In genomic region chr16:30113031-30113710, GRCh38 we compare ENCODE assay signal across 8 cellular contexts. TPM values are rescaled to one million over a fixed set of nuclear protein-coding genes. Genes with fewer than 3 reads are reported as not detected.
A peak's percentile ranks its signal among the peaks of the same experiment; 100 is the strongest.
DNase-seq lines count a peak whose midpoint lies in the region; ATAC-seq and TF ChIP-seq lines count a peak whose summit lies in the region.

GDPD3 (minus strand) TSS chr16:30113537; CDS start chr16:30113478, 59 bp downstream.

- H3K4me1 ChIP-seq in GM23248 (ENCODE audit: insufficient read depth) (peaks cover 9% of the 10 kb centered on the region), gastroesophageal sphincter (peaks cover 0 to 14% (median 0%) of the 10 kb centered on the region in 3 donors), smooth muscle cell (ENCODE audit: low read depth) (no peaks in the 10 kb centered on the region)

- TF ChIP-seq CTCF in gastroesophageal sphincter (IDR thresholded peaks at IDR 0.05) (no peak), smooth muscle cell (IDR thresholded peaks at IDR 0.05; ENCODE audit: borderline replicate concordance, insufficient read depth, poor library complexity, severe bottlenecking) (no peak)

- no peak for TF ChIP-seq POLR2A in gastroesophageal sphincter (IDR thresholded peaks at IDR 0.05)

- H3K27ac ChIP-seq in GM23248 (no peak within 1 kb of the TSS), gastroesophageal sphincter (peak within 1 kb of the TSS in 1 of 4 donors; percentile 12), smooth muscle cell (ENCODE audit: low read depth) (peak within 1 kb of the TSS; percentile 6)

- no peak within 1 kb of the TSS for H3K4me3 ChIP-seq in GM23248
- no peak within 1 kb of the TSS for H3K4me3 ChIP-seq in gastroesophageal sphincter
- no peak within 1 kb of the TSS for H3K4me3 ChIP-seq in smooth muscle cell

- 68 to 72% methylated on average over 20 of the region's 20 CpGs for WGBS in GM23248 (ENCODE audit: low coverage in 1 of 2, low lambda C conversion rate in 2 of 2, missing lambda C conversion rate in 2 of 2), 2 experiments
- WGBS in gastroesophageal sphincter (ENCODE audit: low coverage in 1 of 2), 2 donors = 77% methylated on average over 4 of the region's 20 CpGs; no CpG with 5 or more reads in 1 of the 2 donors
- WGBS in smooth muscle cell (ENCODE audit: low lambda C conversion rate) = 73% methylated on average over 20 of the region's 20 CpGs

- H3K9ac ChIP-seq in GM23248 (no peak within 1 kb of the TSS), smooth muscle cell (ENCODE audit: low read depth) (no peak within 1 kb of the TSS)

- H2AFZ ChIP-seq in GM23248 = no peak within 1 kb of the TSS
- no peak within 1 kb of the TSS for H2AFZ ChIP-seq in smooth muscle cell (ENCODE audit: low read depth)

- no peaks in the 10 kb centered on the region; the same call in 1 of the 2 replicates for H3K36me3 ChIP-seq in GM23248 (ENCODE audit: low read depth)
- peaks cover 0 to 97% of the 10 kb centered on the region in 2 donors for H3K36me3 ChIP-seq in gastroesophageal sphincter
- no peaks in the 10 kb centered on the region for H3K36me3 ChIP-seq in smooth muscle cell (ENCODE audit: low read depth)

- in situ Hi-C loops in GM23248 (cut with MboI) = loop anchor here (25.0 kb wide), 1 partner anchor 299 kb away; the partner anchor contains the start of gene ZNF771

- H3K27me3 ChIP-seq in GM23248 (replicated peaks; ENCODE audit: insufficient read depth) (no peaks in the 10 kb centered on the region), gastroesophageal sphincter (no peaks in the 10 kb centered on the region), smooth muscle cell (ENCODE audit: low read depth) (no peaks in the 10 kb centered on the region)

- H4K20me1 ChIP-seq in GM23248 (ENCODE audit: insufficient read depth) = no peaks in the 10 kb centered on the region
- H4K20me1 ChIP-seq in smooth muscle cell (ENCODE audit: low read depth) = peaks cover 50% of the 10 kb centered on the region

- no peaks in the 10 kb centered on the region for H3K79me2 ChIP-seq in GM23248 (ENCODE audit: insufficient read depth)
- no peaks in the 10 kb centered on the region for H3K79me2 ChIP-seq in smooth muscle cell (ENCODE audit: low read depth)

- DNase-seq in GM23248 (peak; percentile 44), RPMI7951 (ENCODE audit: low read depth) (peak; percentile 10), smooth muscle cell (lab: John Stamatoyannopoulos, UW; ENCODE audit: unreplicated experiment) (no peak), DMS 273 (lab: John Stamatoyannopoulos, UW; ENCODE audit: unreplicated experiment) (no peak)
- no peak for DNase-seq in stimulated activated CD4-positive, alpha-beta T cell treated with anti-CD3 and anti-CD28 coated beads, Interleukin-4, amount 100 ng/mL, for 1 hour

- no peaks in the 10 kb centered on the region for H3F3A ChIP-seq in GM23248 (ENCODE audit: insufficient read depth)
- peaks cover 33% of the 10 kb centered on the region for H3F3A ChIP-seq in smooth muscle cell (ENCODE audit: low read depth)

- peak; percentile 40 for ATAC-seq in gastroesophageal sphincter
- ATAC-seq in HG03108 (IDR thresholded peaks at IDR 0.05; ENCODE audit: unreplicated experiment) = no peak
- no peak for ATAC-seq in HG03571 (IDR thresholded peaks at IDR 0.05; ENCODE audit: unreplicated experiment)

- TF ChIP-seq EP300 in gastroesophageal sphincter (IDR thresholded peaks at IDR 0.05) = no peak

- no peaks in the 10 kb centered on the region for H3K9me3 ChIP-seq in GM23248 (ENCODE audit: low read depth)
- no peaks in the 10 kb centered on the region for H3K9me3 ChIP-seq in gastroesophageal sphincter
- no peaks in the 10 kb centered on the region for H3K9me3 ChIP-seq in smooth muscle cell (replicated peaks; ENCODE audit: low read depth)

- no peaks in the 10 kb centered on the region for H3K9me2 ChIP-seq in GM23248 (ENCODE audit: insufficient read depth)

- H3K4me2 ChIP-seq in GM23248 (ENCODE audit: unreplicated experiment) = no peak within 1 kb of the TSS
- H3K4me2 ChIP-seq in smooth muscle cell = no peak within 1 kb of the TSS

RNA-seq across cellular contexts. Expression of gene GDPD3, which starts in this region (rescaled TPM):
- 0.22 TPM in 1 of 2 replicates, not detected in the other for total RNA-seq in GM23248 (2014; rRNA removed; shearing (Covaris generic))
- polyA plus RNA-seq in GM23248 (2016; fragmentation: Nextera tagmentation; extraction: Ambion mirVana) = 1.1 and 1.2 TPM in 2 replicates
- 0.29 and 0.48 TPM in 2 replicates for total RNA-seq in RPMI7951 (2014; rRNA removed; shearing (Covaris generic))
- total RNA-seq in gastroesophageal sphincter = 1 to 10 TPM; 1.1 to 3.1 (median 1.9) TPM
- 0.85 TPM in 1 of 2 replicates, not detected in the other for total RNA-seq in smooth muscle cell
- polyA plus RNA-seq in smooth muscle cell = 13.4 and 17.1 TPM in 2 replicates

Comparison
In these comparisons a context has a peak if more than half of its experiments do, and no peak if none do; other contexts are left out.
1. Peak in DNase-seq in RPMI7951; RNA of the gene not detected or under 1 TPM.